Comparison of ENCODE assay signal across 8 cellular contexts in the genomic region with DNA sequence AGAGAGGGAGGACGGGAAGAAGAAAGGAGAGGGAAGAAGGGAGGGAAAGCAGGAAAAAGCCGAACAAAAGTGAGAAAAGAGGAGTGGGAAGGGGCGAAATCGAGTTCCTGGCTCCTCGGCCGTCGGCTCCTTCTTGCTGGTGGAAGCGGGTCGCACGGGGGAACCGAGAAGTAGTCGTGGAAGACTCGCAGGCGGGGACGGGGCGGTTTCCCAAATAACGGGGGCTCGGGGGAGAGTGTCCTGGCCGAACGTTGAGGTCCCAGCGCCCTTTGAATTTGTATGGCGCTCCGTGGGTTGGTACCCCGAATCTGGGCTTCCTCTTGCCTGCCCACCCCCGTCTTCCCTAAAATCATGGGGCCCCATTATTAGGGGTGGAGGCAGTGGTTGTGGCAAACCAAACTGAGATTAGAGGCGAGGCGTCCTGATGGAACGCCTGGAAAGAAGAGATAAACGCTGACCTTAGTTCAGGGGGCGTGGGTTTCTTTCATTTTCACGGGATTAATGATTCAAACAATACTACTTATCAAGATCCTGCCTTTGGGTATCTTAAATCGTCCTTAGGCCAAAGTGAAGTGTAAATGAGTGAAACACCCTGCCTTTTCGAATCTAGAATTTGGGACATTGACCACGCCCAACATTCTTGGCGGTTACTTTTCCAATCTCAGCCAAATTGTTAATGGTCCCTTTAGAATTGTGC. TPM values are rescaled to one million over a fixed set of nuclear protein-coding genes. Genes with fewer than 3 reads are reported as not detected.
DNase-seq lines count a peak whose midpoint lies in the region; ATAC-seq and TF ChIP-seq lines count a peak whose summit lies in the region.

No MANE protein-coding gene starts in this region.

- no CpG with 5 or more reads among the region's 35 CpGs for WGBS in iPS DF 6.9 (ENCODE audit: insufficient coverage, insufficient read length)

- peak overlapping the region; percentile 96 for H3K4me3 Mint-ChIP-seq in Calu3 (ENCODE audit: low read depth, unreplicated experiment)

- no peaks in the 10 kb centered on the region for H3K9me3 Mint-ChIP-seq in Calu3 (ENCODE audit: low read depth, unreplicated experiment)

- H3K36me3 Mint-ChIP-seq in Calu3 (ENCODE audit: insufficient read depth, unreplicated experiment): peaks cover 43% of the 10 kb centered on the region

- no peak for TF ChIP-seq POLR2A in GM18505 (IDR thresholded peaks at IDR 0.05; ENCODE audit: borderline replicate concordance, extremely low read depth, insufficient read depth, insufficient read length)

- peak overlapping the region; percentile 78 for H3K27ac Mint-ChIP-seq in Calu3 (ENCODE audit: unreplicated experiment)

- H3K27me3 ChIP-seq in Karpas-422 (ENCODE audit: low read length) (no peaks in the 10 kb centered on the region), ascending aorta (no peaks in the 10 kb centered on the region), iPS DF 6.9 (ENCODE audit: control insufficient read depth, insufficient read depth, low read length) (no peaks in the 10 kb centered on the region)

- H3K27ac ChIP-seq in Karpas-422 (ENCODE audit: low read length) (no peak overlapping the region), ascending aorta (peak overlapping the region; percentile 85 to 97), iPS DF 6.9 (ENCODE audit: low read length) (no peak overlapping the region), skin epidermis (peak overlapping the region; percentile 16 to 94 (median 88))

- TSS peak; percentile 26 for BruUV-seq in Calu3 (replicated peaks; lab: Mats Ljungman, UMichigan)

- peaks cover 2% of the 10 kb centered on the region; the same call in 1 of the 2 replicates for H3K36me3 ChIP-seq in Karpas-422 (ENCODE audit: insufficient read depth, low read length)
- H3K36me3 ChIP-seq in ascending aorta: no peaks in the 10 kb centered on the region
- H3K36me3 ChIP-seq in iPS DF 6.9 (ENCODE audit: control insufficient read depth, insufficient read depth, low read length): no peaks in the 10 kb centered on the region

- CTCF ChIA-PET in Calu3 (lab: Charles Lee): no interaction called here

- no peak for ATAC-seq in GM18505 (IDR thresholded peaks at IDR 0.05; ENCODE audit: unreplicated experiment)

- intact Hi-C loops in Calu3 (cut with micrococcal nuclease; ENCODE audit: unreplicated experiment): loop anchor here (5.0 kb wide), 1 partner anchor 97 kb away; a partner anchor contains a TSS
- intact Hi-C loops in ascending aorta (cut with DNase I): loop anchor here (2.0 to 10.0 kb wide), 11 partner anchors 38 to 1330 kb away; a partner anchor contains a TSS

- H3K4me1 Mint-ChIP-seq in Calu3 (ENCODE audit: low read depth, unreplicated experiment): peaks cover 13% of the 10 kb centered on the region

- no peaks in the 10 kb centered on the region for H4K20me1 ChIP-seq in Karpas-422 (ENCODE audit: insufficient read depth, low read depth, low read length)

- no peaks in the 10 kb centered on the region for H3K27me3 Mint-ChIP-seq in Calu3 (ENCODE audit: unreplicated experiment)

- H3K9me3 ChIP-seq in Karpas-422 (ENCODE audit: low read length) (no peaks in the 10 kb centered on the region), ascending aorta (no peaks in the 10 kb centered on the region), iPS DF 6.9 (ENCODE audit: control insufficient read depth, insufficient read depth, low read length) (no peaks in the 10 kb centered on the region)

- H2AFZ ChIP-seq in Karpas-422 (ENCODE audit: low read length): peak overlapping the region; percentile 98

- H3K4me2 ChIP-seq in Karpas-422 (ENCODE audit: low read depth, low read length, poor library complexity, severe bottlenecking): peak overlapping the region; percentile 90

- H3K4me1 ChIP-seq in Karpas-422 (ENCODE audit: low read length) (peaks cover 29% of the 10 kb centered on the region), ascending aorta (peaks cover 6 to 23% of the 10 kb centered on the region in 2 donors), iPS DF 6.9 (ENCODE audit: control insufficient read depth, insufficient read depth, low read length) (0 out of 2 replicates have a peak, but pooled peaks cover 1% of the 10 kb centered on the region)

- H3K9ac ChIP-seq in Karpas-422 (ENCODE audit: low read length): peak overlapping the region; percentile 85

- TF ChIP-seq CTCF in Calu3 (IDR thresholded peaks at IDR 0.05; ENCODE audit: unreplicated experiment) (no peak), ascending aorta (IDR thresholded peaks at IDR 0.05) (no peak)

- peak overlapping the region; percentile 75 for H3K4me3 ChIP-seq in Karpas-422 (ENCODE audit: low read length)
- peak overlapping the region; percentile 86 to 98 for H3K4me3 ChIP-seq in ascending aorta
- H3K4me3 ChIP-seq in iPS DF 6.9 (ENCODE audit: low read length): peak overlapping the region; percentile 65
- H3K4me3 ChIP-seq in skin epidermis: peak overlapping the region; percentile 58 to 99 (median 94)

- DNase-seq in Calu3: no peak
- DNase-seq in Karpas-422: no peak
- DNase-seq in ascending aorta (ENCODE audit: low spot score in 2 of 2): peak in 1 of 2 donors; percentile 69
- DNase-seq in iPS DF 6.9 (ENCODE audit: low read depth, low spot score): no peak
- no peak for DNase-seq in amniotic stem cell (lab: John Stamatoyannopoulos, UW)
- no peak for DNase-seq in NCI-H2227 treated with DMSO at 0.1 percent for 48 hours (lab: John Stamatoyannopoulos, UW)

- peaks cover 40% of the 10 kb centered on the region for H3K79me2 ChIP-seq in Karpas-422 (ENCODE audit: low read length)

- H3K9me2 ChIP-seq in Karpas-422 (replicated peaks; ENCODE audit: insufficient read depth, low read length): no peaks in the 10 kb centered on the region

RNA-seq across cellular contexts. Expression of a gene that starts 0.9 kb away (rescaled TPM):
- total RNA-seq in Calu3 (2022) (18.8 and 21.1 TPM in 2 replicates), ascending aorta (6.8 TPM)
- 11.0 and 15.1 TPM in 2 replicates for total RNA-seq in Karpas-422 (2014; rRNA removed; shearing (Covaris generic); ENCODE audit: low replicate concordance)

Comparison
In these comparisons a context has a peak if more than half of its experiments do, and no peak if none do; other contexts are left out.
1. H3K27ac ChIP-seq: peak in ascending aorta (2 of 2) and skin epidermis (21 of 21); none in Karpas-422 (single experiment) and iPS DF 6.9 (single experiment).
2. Peak in every context shown above with its lines, with median percentiles within 50 percentile points of each other: H3K4me3 ChIP-seq.